22 cellular contexts compared by ENCODE assay signal in the genomic region with DNA sequence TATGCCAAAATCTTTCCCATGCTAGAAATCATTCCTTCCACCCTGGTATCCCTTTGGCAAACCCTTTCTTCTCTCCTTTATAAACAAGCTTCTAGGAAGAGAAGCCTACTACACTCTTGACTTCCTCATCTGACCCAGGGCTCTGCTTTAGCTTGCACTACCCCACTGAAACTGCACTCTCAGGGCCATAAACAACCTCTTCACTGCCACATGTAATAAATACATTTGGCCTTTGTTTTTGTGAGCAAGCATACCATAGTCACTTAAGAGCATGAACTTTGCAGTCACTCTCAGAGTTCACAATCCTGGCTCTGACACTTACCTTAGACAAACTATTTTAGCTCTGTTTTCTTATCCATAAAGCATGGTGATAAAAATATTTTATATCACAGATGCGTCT. TPM values are rescaled to one million over a fixed set of nuclear protein-coding genes. Genes with fewer than 3 reads are reported as not detected.
A peak's percentile ranks its signal among the peaks of the same experiment; 100 is the strongest.
DNase-seq lines count a peak whose midpoint lies in the region; ATAC-seq, FAIRE-seq and TF ChIP-seq lines count a peak whose summit lies in the region.
"Had no signal": no experiment of that assay in that cellular context is flagged by ENCODE, and none has a peak within 500 bp of the region (broad histone marks: within the 10 kb centered on the region; RNA-seq: fewer than 3 reads in every experiment).

No MANE protein-coding gene starts in this region.

- no peak for FAIRE-seq in HTR-8/SVneo (lab: Jason Lieb, UNC)
- FAIRE-seq: GM12891, GM18507, H1 had no signal

- in situ Hi-C loops in transverse colon (cut with MboI; ENCODE audit: low pct_ligation_motif_present in 1 of 4, low pct_unique_long_range_greater_than_20kb in 1 of 4, low sequenced_read_pairs in 3 of 4), result no loop called here

- H3K4me1 ChIP-seq in colonic mucosa (no peaks in the 10 kb centered on the region), transverse colon (peaks cover 0 to 16% (median 8%) of the 10 kb centered on the region in 4 donors)

- H3K36me3 ChIP-seq in colonic mucosa (no peaks in the 10 kb centered on the region), transverse colon (no peaks in the 10 kb centered on the region)

- no peak for TF ChIP-seq POLR2A in transverse colon (IDR thresholded peaks at IDR 0.05)

- DNase-seq in SKM-1 treated with dmso at 0.1 percent for 144 hours (lab: John Stamatoyannopoulos, UW; ENCODE audit: unreplicated experiment), result peak; percentile 1
- DNase-seq in SKM-1 (lab: John Stamatoyannopoulos, UW; ENCODE audit: unreplicated experiment), result no peak
- DNase-seq in colonic mucosa, result peak; percentile 26
- peak; percentile 3 for DNase-seq in left kidney (ENCODE audit: low read depth, low spot score)
- DNase-seq in transverse colon, result peak; percentile 16
- no peak for DNase-seq in HTR-8/SVneo (ENCODE audit: insufficient read length, low spot score)
- no peak for DNase-seq in A172 (ENCODE audit: low spot score)
- DNase-seq: 8988T; C1 segment of cervical spinal cord; Calu3; CD4-positive, alpha-beta memory T cell; COR-L47; DMS53; DMS79 treated with DMSO at 0.1 percent for 48 hours; GF-D8; GM23248; H7; HCEC 1CT had no signal

- TF ChIP-seq EP300 in transverse colon (IDR thresholded peaks at IDR 0.05; ENCODE audit: low read depth), result no peak

- intact Hi-C loops in colonic mucosa (cut with DNase I), result no loop called here
- intact Hi-C loops in transverse colon (cut with DNase I; ENCODE audit: low total_unique reads), result no loop called here

- H3K27me3 ChIP-seq in colonic mucosa (no peaks in the 10 kb centered on the region), transverse colon (no peaks in the 10 kb centered on the region)

- H3K4me3 ChIP-seq in colonic mucosa, result no peak overlapping the region
- no peak overlapping the region for H3K4me3 ChIP-seq in transverse colon
- H3K4me3 ChIP-seq: GM23248 had no signal

- no peak overlapping the region for H3K9ac ChIP-seq in colonic mucosa (ENCODE audit: low read depth in 2 of 2, low read length in 2 of 2)
- H3K9ac ChIP-seq: GM23248 had no signal

- TF ChIP-seq CTCF in colonic mucosa (IDR thresholded peaks at IDR 0.05) (no peak), transverse colon (IDR thresholded peaks at IDR 0.05) (no peak)

- H3K27ac ChIP-seq in colonic mucosa (no peak overlapping the region), transverse colon (peak overlapping the region in 3 of 4 donors; percentile 23 to 42 (median 41))
- H3K27ac ChIP-seq: GM23248 had no signal

- WGBS in transverse colon (ENCODE audit: low coverage in 1 of 2), 2 donors, result 25 to 33% methylated on average over 1 of the region's 1 CpG

- H3K9me3 ChIP-seq in colonic mucosa, result no peaks in the 10 kb centered on the region
- no peaks in the 10 kb centered on the region for H3K9me3 ChIP-seq in transverse colon

- no peak for ATAC-seq in HG02885 (IDR thresholded peaks at IDR 0.05; ENCODE audit: poor library complexity, unreplicated experiment)

RNA-seq across cellular contexts. Expression of gene USP38, which starts 50.8 kb away (rescaled TPM):
- total RNA-seq in colonic mucosa (10 to 100 TPM; 31.1 to 39.7 TPM), transverse colon (10 to 100 TPM; 25.9 to 47.8 (median 41.4) TPM)
- 18.8 and 20.3 TPM in 2 replicates for total RNA-seq in A172 (2014; rRNA removed; shearing (Covaris generic))

Comparison
In these comparisons a context has a peak if more than half of its experiments do, and no peak if none do; other contexts are left out.
1. DNase-seq: peak in SKM-1 treated with dmso at 0.1 percent for 144 hours (single experiment), colonic mucosa (single experiment), left kidney (single experiment) and transverse colon (single experiment); none in SKM-1 (single experiment), HTR-8/SVneo (single experiment) and A172 (single experiment).